Comparison of ENCODE assay signal across 8 cellular contexts in genomic region chr10:99612167-99612831, GRCh38. TPM values are rescaled to one million over a fixed set of nuclear protein-coding genes. Genes with fewer than 3 reads are reported as not detected.
DNase-seq lines count a peak whose midpoint lies in the region; ATAC-seq and TF ChIP-seq lines count a peak whose summit lies in the region.

No MANE protein-coding gene starts in this region.

- ATAC-seq in HCT116 (peak; percentile 88), left ventricle myocardium superior (peak; percentile 74), GM21723 (IDR thresholded peaks at IDR 0.05; ENCODE audit: unreplicated experiment) (no peak)

- no peaks in the 10 kb centered on the region for H3K27me3 ChIP-seq in HCT116 (ENCODE audit: insufficient read depth, low read length)
- H3K27me3 ChIP-seq in adrenal gland: no peaks in the 10 kb centered on the region

- TF ChIP-seq POLR2A in HCT116 (IDR thresholded peaks at IDR 0.05; ENCODE audit: borderline replicate concordance, extremely low read depth, insufficient read depth, insufficient read length): no peak
- no peak for TF ChIP-seq POLR2A in adrenal gland (IDR thresholded peaks at IDR 0.05)

- no peak overlapping the region for H3K4me2 ChIP-seq in HCT116 (ENCODE audit: low read length)

- TF ChIP-seq CTCF in HCT116 (IDR thresholded peaks at IDR 0.05 in 2 of 3, conservative IDR thresholded peaks at IDR 0.05 in 1 of 3; ENCODE audit: borderline replicate concordance in 1 of 3, insufficient read depth in 1 of 3, low read depth in 2 of 3, low read length in 2 of 3): peak in 2 of 3 experiments; percentile 87 to 97; a peak in 4 of 6 replicates
- TF ChIP-seq CTCF in adrenal gland (IDR thresholded peaks at IDR 0.05): peak; percentile 73 to 83 (median 76)

- H3K9me3 ChIP-seq in HCT116 (ENCODE audit: control insufficient read depth in 1 of 2, insufficient read depth in 1 of 2, low read depth in 1 of 2, low read length in 2 of 2) (no peaks in the 10 kb centered on the region), adrenal gland (replicated peaks in 1 of 3) (no peaks in the 10 kb centered on the region)

- TF ChIP-seq RAD21 in HCT116 (IDR thresholded peaks at IDR 0.05; ENCODE audit: low read depth): no peak

- CTCF ChIA-PET in HCT116 (lab: Charles Lee): interaction anchor here (0.8 to 8.4 kb wide), 16 partner anchors 9 to 220 kb away, joined by 3 to 52 read pairs (median 4); partner anchors contain the start of genes ENTPD7, GOT1 and SLC25A28

- RAD21 ChIA-PET in HCT116 (lab: Charles Lee; ENCODE audit: low non-redundant PET in 1 of 2, low total read pairs in 2 of 2, uncharacterized antibody in 2 of 2, unreplicated experiment in 2 of 2): interaction anchor here (1.0 to 1.3 kb wide), 5 partner anchors 52 to 177 kb away, joined by 3 to 5 read pairs (median 3); no protein-coding TSS in a partner anchor

- DNase-seq in NCI-H1436 (lab: John Stamatoyannopoulos, UW) (peak; percentile 26), NCI-H1436 treated with DMSO at 0.1 percent for 48 hours (lab: John Stamatoyannopoulos, UW) (no peak), HCT116 (ENCODE audit: low read depth, low spot score) (peak; percentile 59), NCI-H460 (ENCODE audit: extremely low read depth, low read depth) (peak; percentile 63), adrenal gland (peak in 3 of 7 donors; percentile 33 to 34 (median 33)), left ventricle myocardium superior (no peak), retina (peak; percentile 65)

- intact Hi-C loops in HCT116 (cut with micrococcal nuclease): loop anchor here (1.0 to 5.0 kb wide), 5 partner anchors 52 to 1145 kb away; no protein-coding TSS in a partner anchor
- intact Hi-C loops in adrenal gland (cut with DNase I): loop anchor here (5.0 to 10.0 kb wide), 3 partner anchors 177 to 220 kb away; partner anchors contain the start of gene GOT1 (in 1 of the 2)
- intact Hi-C loops in left ventricle myocardium superior (cut with micrococcal nuclease): no loop called here

- peaks cover 21% of the 10 kb centered on the region for H3K79me2 ChIP-seq in HCT116 (ENCODE audit: insufficient read depth, low read length)

- 18 to 23% (median 20%) methylated on average over 5 to 7 of the region's 7 CpGs for WGBS in adrenal gland, 4 donors

- no peak overlapping the region for H3K4me3 ChIP-seq in HCT116 (replicated peaks in 1 of 2; ENCODE audit: low read depth in 1 of 2, low read length in 2 of 2)
- H3K4me3 ChIP-seq in adrenal gland: no peak overlapping the region

- no peak overlapping the region for H3K9ac ChIP-seq in HCT116 (ENCODE audit: low read length)

- no TSS peak for BruUV-seq in HCT116 (replicated peaks; lab: Mats Ljungman, UMichigan)

- H3K4me1 ChIP-seq in HCT116 (ENCODE audit: control insufficient read depth in 1 of 2, insufficient read depth in 2 of 2, low read length in 2 of 2): no peaks in the 10 kb centered on the region
- H3K4me1 ChIP-seq in adrenal gland (replicated peaks in 1 of 2): peaks cover 10% of the 10 kb centered on the region in 2 donors

- no peak overlapping the region for H3K27ac ChIP-seq in HCT116 (ENCODE audit: low read depth, low read length)
- H3K27ac ChIP-seq in adrenal gland: no peak overlapping the region

- POLR2A ChIA-PET in HCT116 (lab: Charles Lee): interaction anchor here (1.5 to 2.1 kb wide), 2 partner anchors 177 to 181 kb away, joined by 5 read pairs; partner anchors contain the start of gene GOT1

- no peaks in the 10 kb centered on the region; the same call in 1 of the 2 replicates for H4K20me1 ChIP-seq in HCT116 (ENCODE audit: insufficient read depth)

- H3K36me3 ChIP-seq in HCT116 (ENCODE audit: control insufficient read depth in 1 of 2, insufficient read depth in 2 of 2, low read length in 2 of 2): peaks cover 9 to 17% of the 10 kb centered on the region in 2 experiments; a peak in 2 of 4 replicates
- peaks cover 0 to 27% of the 10 kb centered on the region in 2 donors for H3K36me3 ChIP-seq in adrenal gland (replicated peaks in 1 of 2)

- no peaks in the 10 kb centered on the region for H3K9me2 ChIP-seq in HCT116 (ENCODE audit: insufficient read depth)

- H2AFZ ChIP-seq in HCT116 (ENCODE audit: low read depth, low read length, poor library complexity, severe bottlenecking): no peak overlapping the region

TF ChIP-seq in HCT116, 20 proteins besides CTCF, POLR2A, EP300 and RAD21 (continues in another document):
- TF ChIP-seq CBX3 (IDR thresholded peaks at IDR 0.05; ENCODE audit: low read depth) (no peak), YY1 (IDR thresholded peaks at IDR 0.05; ENCODE audit: extremely low read depth, insufficient replicate concordance, low read depth, low read length) (no peak), EZH2 (IDR thresholded peaks at IDR 0.05) (no peak), REST (IDR thresholded peaks at IDR 0.05; ENCODE audit: low read depth) (no peak), ELF1 (IDR thresholded peaks at IDR 0.05; ENCODE audit: borderline replicate concordance, low read depth) (no peak), EZH2phosphoT487 (IDR thresholded peaks at IDR 0.05; ENCODE audit: borderline replicate concordance) (no peak), CEBPB (IDR thresholded peaks at IDR 0.05; ENCODE audit: low read depth) (no peak), POLR2AphosphoS5 (IDR thresholded peaks at IDR 0.05; ENCODE audit: low read depth, low read length) (no peak), SP1 (IDR thresholded peaks at IDR 0.05; ENCODE audit: low read depth) (no peak), ZFX (IDR thresholded peaks at IDR 0.05) (no peak), EGR1 (IDR thresholded peaks at IDR 0.05; ENCODE audit: low read depth) (no peak), JUND (IDR thresholded peaks at IDR 0.05) (no peak), ZNF274 (IDR thresholded peaks at IDR 0.05; ENCODE audit: low read depth, low read length) (no peak), SIN3A (IDR thresholded peaks at IDR 0.05; ENCODE audit: low read depth) (no peak), SRF (IDR thresholded peaks at IDR 0.05; ENCODE audit: low read depth) (no peak), TCF7L2 (IDR thresholded peaks at IDR 0.05; ENCODE audit: borderline replicate concordance, extremely low read depth, insufficient read depth, insufficient read length) (no peak), MAX (IDR thresholded peaks at IDR 0.05) (no peak)
- TF ChIP-seq, protein P1, sequence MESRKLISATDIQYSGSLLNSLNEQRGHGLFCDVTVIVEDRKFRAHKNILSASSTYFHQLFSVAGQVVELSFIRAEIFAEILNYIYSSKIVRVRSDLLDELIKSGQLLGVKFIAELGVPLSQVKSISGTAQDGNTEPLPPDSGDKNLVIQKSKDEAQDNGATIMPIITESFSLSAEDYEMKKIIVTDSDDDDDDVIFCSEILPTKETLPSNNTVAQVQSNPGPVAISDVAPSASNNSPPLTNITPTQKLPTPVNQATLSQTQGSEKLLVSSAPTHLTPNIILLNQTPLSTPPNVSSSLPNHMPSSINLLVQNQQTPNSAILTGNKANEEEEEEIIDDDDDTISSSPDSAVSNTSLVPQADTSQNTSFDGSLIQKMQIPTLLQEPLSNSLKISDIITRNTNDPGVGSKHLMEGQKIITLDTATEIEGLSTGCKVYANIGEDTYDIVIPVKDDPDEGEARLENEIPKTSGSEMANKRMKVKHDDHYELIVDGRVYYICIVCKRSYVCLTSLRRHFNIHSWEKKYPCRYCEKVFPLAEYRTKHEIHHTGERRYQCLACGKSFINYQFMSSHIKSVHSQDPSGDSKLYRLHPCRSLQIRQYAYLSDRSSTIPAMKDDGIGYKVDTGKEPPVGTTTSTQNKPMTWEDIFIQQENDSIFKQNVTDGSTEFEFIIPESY (IDR thresholded peaks at IDR 0.05; ENCODE audit: extremely low read depth, insufficient replicate concordance, low read length): no peak

RNA-seq across cellular contexts. Expression of gene SLC25A28, which starts 7.9 kb away (rescaled TPM):
- total RNA-seq in HCT116 (2021; ENCODE audit: unreplicated experiment) (59.5 TPM), adrenal gland (10 to 100 TPM in 7 of 8 donors, 1 to 10 TPM in 1; 9.6 to 70.9 (median 34.5) TPM), left ventricle myocardium superior (43.1 TPM)
- 51.5 and 64.6 TPM in 2 replicates for polyA plus RNA-seq in HCT116 (2012)
- 14.3 and 14.6 TPM in 2 replicates for total RNA-seq in NCI-H460 (2014; rRNA removed; shearing (Covaris generic))
- polyA plus RNA-seq in NCI-H460 (2014; cell fraction: nucleus; rRNA removed): 74.7 and 145 TPM in 2 replicates
- polyA plus RNA-seq in adrenal gland: 100 to 1,000 TPM; 131 to 299 (median 267) TPM

RNA-seq across cellular contexts. Expression of gene ENTPD7, which starts 47.0 kb away (rescaled TPM):
- 12.3 TPM for total RNA-seq in HCT116 (2021; ENCODE audit: unreplicated experiment)
- polyA plus RNA-seq in HCT116 (2012): 2.7 and 2.9 TPM in 2 replicates
- total RNA-seq in NCI-H460 (2014; rRNA removed; shearing (Covaris generic)): 14.8 and 17.6 TPM in 2 replicates
- polyA plus RNA-seq in NCI-H460 (2014; cell fraction: nucleus; rRNA removed): 3.2 and 4.8 TPM in 2 replicates
- 10 to 100 TPM in 5 of 8 donors, 1 to 10 TPM in 3; 5.6 to 17.4 (median 10.9) TPM for total RNA-seq in adrenal gland
- polyA plus RNA-seq in adrenal gland: 10 to 100 TPM in 1 of 3 donors, 1 to 10 TPM in 2; 1.2 to 16.7 (median 1.4) TPM
- total RNA-seq in left ventricle myocardium superior: 2.7 TPM

Comparison
In these comparisons a context has a peak if more than half of its experiments do, and no peak if none do; other contexts are left out.
1. DNase-seq: peak in NCI-H1436 (single experiment), HCT116 (single experiment), NCI-H460 (single experiment) and retina (single experiment); none in NCI-H1436 treated with DMSO at 0.1 percent for 48 hours (single experiment) and left ventricle myocardium superior (single experiment).